In genomic region chr17:74860999-74861553, GRCh38 we compare ENCODE assay signal across 12 cellular contexts. TPM values are rescaled to one million over a fixed set of nuclear protein-coding genes. Genes with fewer than 3 reads are reported as not detected.
DNase-seq lines count a peak whose midpoint lies in the region; ATAC-seq lines count a peak whose summit lies in the region.
"Had no signal": no experiment of that assay in that cellular context is flagged by ENCODE, and none has a peak within 500 bp of the region (broad histone marks: within the 10 kb centered on the region; RNA-seq: fewer than 3 reads in every experiment).

No MANE protein-coding gene starts in this region.

- ATAC-seq in stimulated activated naive B cell treated with anti-CD40 and anti-IgM and Interleukin-4, amounts not matched to agents 10 μg/mL and 1 μg/mL and 100 μg/mL, for 72 hours (replicated peaks) = no peak
- ATAC-seq: activated CD8-positive, alpha-beta memory T cell treated with anti-CD3 and anti-CD28 coated beads, Interleukin-2, amount 10 ng/mL, durations not matched to agents 7 days and 5 days had no signal

- H3K27me3 Mint-ChIP-seq in activated CD4-positive, alpha-beta memory T cell treated with anti-CD3 and anti-CD28 coated beads for 36 hours = peaks cover 38% of the 10 kb centered on the region
- H3K27me3 Mint-ChIP-seq in activated CD4-positive, alpha-beta memory T cell treated with anti-CD3 and anti-CD28 coated beads, Interleukin-2, amount 10 ng/mL, durations not matched to agents 7 days and 5 days = peaks cover 47% of the 10 kb centered on the region
- peaks cover 50% of the 10 kb centered on the region for H3K27me3 Mint-ChIP-seq in activated T-cell treated with anti-CD3 and anti-CD28 coated beads, Interleukin-2, amount 50 U/mL, for 24 hours
- H3K27me3 Mint-ChIP-seq in stimulated activated naive B cell treated with anti-CD40 and anti-IgM and Interleukin-4, amounts not matched to agents 10 μg/mL and 1 μg/mL and 100 μg/mL, for 72 hours = peaks cover 59 to 76% of the 10 kb centered on the region in 2 donors

- H3K36me3 Mint-ChIP-seq in activated CD4-positive, alpha-beta memory T cell treated with anti-CD3 and anti-CD28 coated beads for 36 hours = no peaks in the 10 kb centered on the region
- peaks cover 3% of the 10 kb centered on the region for H3K36me3 Mint-ChIP-seq in activated CD4-positive, alpha-beta memory T cell treated with anti-CD3 and anti-CD28 coated beads, Interleukin-2, amount 10 ng/mL, durations not matched to agents 7 days and 5 days (ENCODE audit: low read depth)
- H3K36me3 Mint-ChIP-seq in activated T-cell treated with anti-CD3 and anti-CD28 coated beads, Interleukin-2, amount 50 U/mL, for 24 hours (ENCODE audit: low read depth) = peaks cover 6% of the 10 kb centered on the region
- H3K36me3 Mint-ChIP-seq in stimulated activated naive B cell treated with anti-CD40 and anti-IgM and Interleukin-4, amounts not matched to agents 10 μg/mL and 1 μg/mL and 100 μg/mL, for 72 hours = peaks cover 5 to 8% of the 10 kb centered on the region in 2 donors

- peaks cover 64% of the 10 kb centered on the region for H3K27me3 ChIP-seq in iPS-20b (ENCODE audit: insufficient read depth, low read length)

- peaks cover 16% of the 10 kb centered on the region for H3K4me1 Mint-ChIP-seq in activated CD4-positive, alpha-beta memory T cell treated with anti-CD3 and anti-CD28 coated beads for 36 hours (ENCODE audit: low read depth)
- peaks cover 19% of the 10 kb centered on the region for H3K4me1 Mint-ChIP-seq in activated CD4-positive, alpha-beta memory T cell treated with anti-CD3 and anti-CD28 coated beads, Interleukin-2, amount 10 ng/mL, durations not matched to agents 7 days and 5 days
- peaks cover 19% of the 10 kb centered on the region for H3K4me1 Mint-ChIP-seq in activated T-cell treated with anti-CD3 and anti-CD28 coated beads, Interleukin-2, amount 50 U/mL, for 24 hours (ENCODE audit: low read depth)
- peaks cover 23 to 34% of the 10 kb centered on the region in 2 donors for H3K4me1 Mint-ChIP-seq in stimulated activated naive B cell treated with anti-CD40 and anti-IgM and Interleukin-4, amounts not matched to agents 10 μg/mL and 1 μg/mL and 100 μg/mL, for 72 hours

- H3K4me3 Mint-ChIP-seq in activated CD4-positive, alpha-beta memory T cell treated with anti-CD3 and anti-CD28 coated beads for 36 hours = peak overlapping the region; percentile 16
- no peak overlapping the region for H3K4me3 Mint-ChIP-seq in activated CD4-positive, alpha-beta memory T cell treated with anti-CD3 and anti-CD28 coated beads, Interleukin-2, amount 10 ng/mL, durations not matched to agents 7 days and 5 days
- peak overlapping the region; percentile 33 for H3K4me3 Mint-ChIP-seq in activated T-cell treated with anti-CD3 and anti-CD28 coated beads, Interleukin-2, amount 50 U/mL, for 24 hours
- peak overlapping the region; percentile 71 to 77 for H3K4me3 Mint-ChIP-seq in stimulated activated naive B cell treated with anti-CD40 and anti-IgM and Interleukin-4, amounts not matched to agents 10 μg/mL and 1 μg/mL and 100 μg/mL, for 72 hours
- H3K4me3 Mint-ChIP-seq: activated CD8-positive, alpha-beta memory T cell treated with anti-CD3 and anti-CD28 coated beads, Interleukin-2, amount 10 ng/mL, durations not matched to agents 7 days and 5 days had no signal

- H3K9me3 ChIP-seq in iPS-20b (ENCODE audit: insufficient read depth, low read depth, low read length) = no peaks in the 10 kb centered on the region

- peaks cover 4% of the 10 kb centered on the region; the same call in 1 of the 2 replicates for H3K36me3 ChIP-seq in iPS-20b (ENCODE audit: insufficient read depth, low read depth, low read length)

- H3K4me3 ChIP-seq in iPS-20b (ENCODE audit: low read length) = peak overlapping the region; percentile 32; the same call in 1 of the 2 replicates

- intact Hi-C loops in activated CD4-positive, alpha-beta memory T cell treated with anti-CD3 and anti-CD28 coated beads for 36 hours (cut with micrococcal nuclease) = loop anchor here (5.0 kb wide), 1 partner anchor 119 kb away; no protein-coding TSS in a partner anchor

- no peak for DNase-seq in activated CD4-positive, alpha-beta memory T cell treated with anti-CD3 and anti-CD28 coated beads for 36 hours
- no peak for DNase-seq in activated CD4-positive, alpha-beta memory T cell treated with anti-CD3 and anti-CD28 coated beads, Interleukin-2, amount 10 ng/mL, durations not matched to agents 7 days and 5 days
- peak; percentile 41 for DNase-seq in activated T-cell treated with anti-CD3 and anti-CD28 coated beads, Interleukin-2, amount 50 U/mL, for 24 hours
- DNase-seq in stimulated activated naive B cell treated with anti-CD40 and anti-IgM and Interleukin-4, amounts not matched to agents 10 μg/mL and 1 μg/mL and 100 μg/mL, for 72 hours = no peak
- DNase-seq in NCI-H2227 (lab: John Stamatoyannopoulos, UW; ENCODE audit: unreplicated experiment) (no peak), NCI-H510A treated with DMSO at 0.1 percent for 48 hours (lab: John Stamatoyannopoulos, UW) (no peak), SW480 (ENCODE audit: low spot score) (no peak)
- DNase-seq: activated CD8-positive, alpha-beta memory T cell treated with anti-CD3 and anti-CD28 coated beads, Interleukin-2, amount 10 ng/mL, durations not matched to agents 7 days and 5 days; KBM-7 had no signal

- H3K9me3 Mint-ChIP-seq in activated CD4-positive, alpha-beta memory T cell treated with anti-CD3 and anti-CD28 coated beads for 36 hours = no peaks in the 10 kb centered on the region
- H3K9me3 Mint-ChIP-seq in activated CD4-positive, alpha-beta memory T cell treated with anti-CD3 and anti-CD28 coated beads, Interleukin-2, amount 10 ng/mL, durations not matched to agents 7 days and 5 days = no peaks in the 10 kb centered on the region
- no peaks in the 10 kb centered on the region for H3K9me3 Mint-ChIP-seq in activated T-cell treated with anti-CD3 and anti-CD28 coated beads, Interleukin-2, amount 50 U/mL, for 24 hours
- H3K9me3 Mint-ChIP-seq in stimulated activated naive B cell treated with anti-CD40 and anti-IgM and Interleukin-4, amounts not matched to agents 10 μg/mL and 1 μg/mL and 100 μg/mL, for 72 hours = no peaks in the 10 kb centered on the region

- POLR2A ChIA-PET in activated CD4-positive, alpha-beta memory T cell treated with anti-CD3 and anti-CD28 coated beads for 36 hours (lab: Charles Lee) = interaction anchor here (2.5 kb wide), 1 partner anchor 12 kb away, joined by 12 read pairs; the partner anchor contains the start of gene FDXR
- POLR2A ChIA-PET in activated CD4-positive, alpha-beta memory T cell treated with anti-CD3 and anti-CD28 coated beads, Interleukin-2, amount 10 ng/mL, durations not matched to agents 7 days and 5 days (lab: Charles Lee) = interaction anchor here (0.7 to 2.4 kb wide), 4 partner anchors 8 to 70 kb away, joined by 3 to 17 read pairs (median 6); partner anchors contain the start of gene FDXR

- H3K4me1 ChIP-seq in iPS-20b (ENCODE audit: insufficient read depth, low read length) = no peaks in the 10 kb centered on the region

- H3K9ac ChIP-seq in iPS-20b (ENCODE audit: low read depth, low read length) = no peak overlapping the region

- no peak overlapping the region for H3K27ac ChIP-seq in iPS-20b (ENCODE audit: low read length)

- CTCF ChIA-PET in activated CD4-positive, alpha-beta memory T cell treated with anti-CD3 and anti-CD28 coated beads for 36 hours (lab: Charles Lee) = interaction anchor here (0.8 to 11.9 kb wide), 19 partner anchors 8 to 294 kb away, joined by 3 to 123 read pairs (median 12); partner anchors contain the start of genes FDXR and RAB37
- CTCF ChIA-PET in activated CD4-positive, alpha-beta memory T cell treated with anti-CD3 and anti-CD28 coated beads, Interleukin-2, amount 10 ng/mL, durations not matched to agents 7 days and 5 days (lab: Charles Lee) = interaction anchor here (0.8 to 8.1 kb wide), 8 partner anchors 11 to 204 kb away, joined by 3 to 56 read pairs (median 10); partner anchors contain the start of gene FDXR

- H3K27ac Mint-ChIP-seq in activated CD4-positive, alpha-beta memory T cell treated with anti-CD3 and anti-CD28 coated beads for 36 hours = no peak overlapping the region
- no peak overlapping the region for H3K27ac Mint-ChIP-seq in activated CD4-positive, alpha-beta memory T cell treated with anti-CD3 and anti-CD28 coated beads, Interleukin-2, amount 10 ng/mL, durations not matched to agents 7 days and 5 days
- H3K27ac Mint-ChIP-seq in activated T-cell treated with anti-CD3 and anti-CD28 coated beads, Interleukin-2, amount 50 U/mL, for 24 hours = no peak overlapping the region
- no peak overlapping the region for H3K27ac Mint-ChIP-seq in stimulated activated naive B cell treated with anti-CD40 and anti-IgM and Interleukin-4, amounts not matched to agents 10 μg/mL and 1 μg/mL and 100 μg/mL, for 72 hours
- H3K27ac Mint-ChIP-seq: activated CD8-positive, alpha-beta memory T cell treated with anti-CD3 and anti-CD28 coated beads, Interleukin-2, amount 10 ng/mL, durations not matched to agents 7 days and 5 days had no signal

RNA-seq across cellular contexts. Expression of gene GRIN2C, which starts 1.4 kb away (rescaled TPM):
- not detected for total RNA-seq in activated CD4-positive, alpha-beta memory T cell treated with anti-CD3 and anti-CD28 coated beads for 36 hours
- under 1 TPM in 1 of 2 experiments, not detected in 1; 0.45 TPM for total RNA-seq in activated CD4-positive, alpha-beta memory T cell treated with anti-CD3 and anti-CD28 coated beads, Interleukin-2, amount 10 ng/mL, durations not matched to agents 7 days and 5 days
- total RNA-seq: SK-MEL-5 had no signal

RNA-seq across cellular contexts. Expression of gene FDXR, which starts 11.7 kb away (rescaled TPM):
- 10 to 100 TPM; 18.1 to 18.4 TPM for total RNA-seq in activated CD4-positive, alpha-beta memory T cell treated with anti-CD3 and anti-CD28 coated beads for 36 hours
- total RNA-seq in activated CD4-positive, alpha-beta memory T cell treated with anti-CD3 and anti-CD28 coated beads, Interleukin-2, amount 10 ng/mL, durations not matched to agents 7 days and 5 days = 10 to 100 TPM; 22.9 to 24.0 TPM

RNA-seq across cellular contexts. Expression of gene FADS6, which starts 32.4 kb away (rescaled TPM):
- total RNA-seq in activated CD4-positive, alpha-beta memory T cell treated with anti-CD3 and anti-CD28 coated beads for 36 hours = not detected
- not detected for total RNA-seq in activated CD4-positive, alpha-beta memory T cell treated with anti-CD3 and anti-CD28 coated beads, Interleukin-2, amount 10 ng/mL, durations not matched to agents 7 days and 5 days
- total RNA-seq: activated CD8-positive, alpha-beta memory T cell treated with anti-CD3 and anti-CD28 coated beads, Interleukin-2, amount 10 ng/mL, durations not matched to agents 7 days and 5 days; bronchial epithelial cell; SK-MEL-5 had no signal
